ENCODE assay signal across 19 cellular contexts in the genomic region with DNA sequence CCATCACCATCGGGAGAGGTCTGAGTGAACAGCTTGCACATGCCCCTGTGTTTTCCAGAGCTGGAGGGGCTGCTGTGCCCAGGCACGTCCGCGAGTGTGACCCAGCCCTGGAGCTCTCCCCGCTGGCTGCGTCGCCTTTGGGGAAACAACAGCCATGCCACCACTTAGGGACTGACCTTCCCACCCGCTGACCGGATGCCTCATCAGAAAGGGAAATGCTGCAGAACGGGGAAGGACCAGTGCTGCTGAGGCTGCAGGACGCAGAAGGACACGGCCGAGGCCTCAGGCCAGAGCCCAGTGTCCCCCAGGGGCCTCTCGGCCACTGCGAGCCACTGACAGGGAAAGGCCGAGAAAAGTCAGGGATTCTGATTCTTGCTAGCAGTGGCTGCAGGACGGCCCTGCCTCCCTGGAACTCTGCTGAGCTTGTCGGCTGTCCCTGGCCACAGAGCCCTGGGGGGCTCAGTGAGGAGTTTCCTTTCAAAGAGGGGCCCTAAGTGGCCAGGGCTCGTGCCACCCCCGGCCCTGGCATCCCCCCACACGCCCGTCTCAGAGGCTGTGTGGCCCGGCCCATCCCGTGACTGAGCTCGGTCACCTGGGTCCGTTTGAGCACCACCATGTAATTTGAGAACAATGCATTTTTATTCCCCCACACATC.
DNase-seq lines count a peak whose midpoint lies in the region; ATAC-seq and TF ChIP-seq lines count a peak whose summit lies in the region.
"Had no signal": no experiment of that assay in that cellular context is flagged by ENCODE, and none has a peak within 500 bp of the region (broad histone marks: within the 10 kb centered on the region; RNA-seq: fewer than 3 reads in every experiment).

No MANE protein-coding gene starts in this region.

- H2BK120ac ChIP-seq in mesenchymal stem cell (ENCODE audit: low read depth, low read length), result no peak overlapping the region

- no peak overlapping the region for H3K4me3 ChIP-seq in mesenchymal stem cell (ENCODE audit: insufficient read depth in 1 of 2, low read depth in 1 of 2, low read length in 2 of 2)
- no peak overlapping the region for H3K4me3 ChIP-seq in upper lobe of right lung

- WGBS in mesenchymal stem cell, result 77% methylated on average over 20 of the region's 26 CpGs

- H3K27me3 Mint-ChIP-seq in osteocyte (ENCODE audit: unreplicated experiment), result no peaks in the 10 kb centered on the region
- H3K27me3 Mint-ChIP-seq: CD4-positive, CD25-positive, alpha-beta regulatory T cell had no signal

- no peaks in the 10 kb centered on the region for H3K36me3 Mint-ChIP-seq in osteocyte (ENCODE audit: unreplicated experiment)
- H3K36me3 Mint-ChIP-seq: CD4-positive, CD25-positive, alpha-beta regulatory T cell had no signal

- H3K36me3 ChIP-seq in mesenchymal stem cell (ENCODE audit: control insufficient read depth in 1 of 2, insufficient read depth in 2 of 2, low read depth in 1 of 2, low read length in 2 of 2) (peaks cover 0 to 20% of the 10 kb centered on the region in 2 experiments), upper lobe of right lung (no peaks in the 10 kb centered on the region)
- H3K36me3 ChIP-seq: BE2C had no signal

- no peaks in the 10 kb centered on the region for H3K4me1 Mint-ChIP-seq in osteocyte (ENCODE audit: unreplicated experiment)
- H3K4me1 Mint-ChIP-seq: CD4-positive, CD25-positive, alpha-beta regulatory T cell; IgD-negative memory B cell had no signal

- no peak overlapping the region for H2BK5ac ChIP-seq in mesenchymal stem cell (ENCODE audit: low read depth, low read length, poor library complexity, severe bottlenecking)

- no peak overlapping the region for H3K14ac ChIP-seq in mesenchymal stem cell (ENCODE audit: low read length in 2 of 2)

- no peak overlapping the region for H2BK15ac ChIP-seq in mesenchymal stem cell (ENCODE audit: low read depth, poor library complexity, severe bottlenecking)

- H3K4me3 Mint-ChIP-seq in osteocyte (ENCODE audit: unreplicated experiment), result no peak overlapping the region
- H3K4me3 Mint-ChIP-seq: CD4-positive, CD25-positive, alpha-beta regulatory T cell; H9; IgD-negative memory B cell had no signal

- no peak overlapping the region for H2BK12ac ChIP-seq in mesenchymal stem cell (ENCODE audit: low read length in 2 of 2)

- H3K79me1 ChIP-seq in mesenchymal stem cell (replicated peaks; ENCODE audit: low read length, poor library complexity, severe bottlenecking), result no peaks in the 10 kb centered on the region

- no peak overlapping the region for H3K18ac ChIP-seq in mesenchymal stem cell (ENCODE audit: low read depth in 1 of 2, low read length in 2 of 2)

- no peaks in the 10 kb centered on the region for H3K9me3 ChIP-seq in mesenchymal stem cell (ENCODE audit: control insufficient read depth, low read length)
- no peaks in the 10 kb centered on the region for H3K9me3 ChIP-seq in upper lobe of right lung
- H3K9me3 ChIP-seq: BE2C had no signal

- H4K8ac ChIP-seq in mesenchymal stem cell (ENCODE audit: low read length), result no peak overlapping the region

- no peak overlapping the region for H3K4me2 ChIP-seq in mesenchymal stem cell (ENCODE audit: low read length, poor library complexity, severe bottlenecking)

- H3K27ac ChIP-seq in mesenchymal stem cell (ENCODE audit: low read length, poor library complexity, severe bottlenecking) (no peak overlapping the region), upper lobe of right lung (no peak overlapping the region)
- H3K27ac ChIP-seq: HL-60 had no signal

- H3K27ac Mint-ChIP-seq in osteocyte (ENCODE audit: unreplicated experiment), result no peak overlapping the region
- H3K27ac Mint-ChIP-seq: CD4-positive, CD25-positive, alpha-beta regulatory T cell; IgD-negative memory B cell had no signal

- H3K9ac ChIP-seq in mesenchymal stem cell (ENCODE audit: low read length), result no peak overlapping the region

- ATAC-seq in left cardiac atrium, result no peak
- no peak for ATAC-seq in left ventricle myocardium superior
- no peak for ATAC-seq in upper lobe of right lung
- ATAC-seq in GM19328 (IDR thresholded peaks at IDR 0.05; ENCODE audit: unreplicated experiment), result no peak
- ATAC-seq in GM21825 (IDR thresholded peaks at IDR 0.05; ENCODE audit: unreplicated experiment), result no peak

- H3K4me1 ChIP-seq in mesenchymal stem cell (ENCODE audit: control insufficient read depth, insufficient read depth, low read depth, low read length) (no peaks in the 10 kb centered on the region), upper lobe of right lung (no peaks in the 10 kb centered on the region)
- H3K4me1 ChIP-seq: BE2C had no signal

- no peaks in the 10 kb centered on the region for H3K27me3 ChIP-seq in mesenchymal stem cell (ENCODE audit: control insufficient read depth in 1 of 2, insufficient read depth in 1 of 2, low read length in 2 of 2)
- no peaks in the 10 kb centered on the region for H3K27me3 ChIP-seq in upper lobe of right lung
- H3K27me3 ChIP-seq: BE2C had no signal

- no peak overlapping the region for H2AFZ ChIP-seq in mesenchymal stem cell (ENCODE audit: low read depth, low read length)

- no peak overlapping the region for H2AK5ac ChIP-seq in mesenchymal stem cell (ENCODE audit: low read length, severe bottlenecking)

- H4K91ac ChIP-seq in mesenchymal stem cell (ENCODE audit: low read length), result peak overlapping the region; percentile 80

- no peak overlapping the region for H3K4ac ChIP-seq in mesenchymal stem cell (ENCODE audit: low read depth in 1 of 2, low read length in 2 of 2)

- no peak for TF ChIP-seq CTCF in upper lobe of right lung (IDR thresholded peaks at IDR 0.05)
- TF ChIP-seq CTCF in osteocyte (IDR thresholded peaks at IDR 0.05), result no peak

- peaks cover 8% of the 10 kb centered on the region for H3K9me3 Mint-ChIP-seq in osteocyte (ENCODE audit: unreplicated experiment)
- H3K9me3 Mint-ChIP-seq: H9, IgD-negative memory B cell had no signal

- peak; percentile 17 for DNase-seq in left cardiac atrium
- no peak for DNase-seq in left ventricle myocardium superior
- DNase-seq in left kidney (ENCODE audit: low read depth, low spot score), result peak; percentile 58
- no peak for DNase-seq in mesenchymal stem cell
- DNase-seq in upper lobe of right lung, result peak; percentile 56
- no peak for DNase-seq in osteocyte (ENCODE audit: extremely low spot score, unreplicated experiment)
- DNase-seq: BE2C; CD4-positive, CD25-positive, alpha-beta regulatory T cell; COR-L47; GF-D8; H9; Karpas-422; NCI-H1417 treated with DMSO at 0.1 percent for 48 hours; NCI-H1930; NCI-H226 had no signal

- H3K23ac ChIP-seq in mesenchymal stem cell (ENCODE audit: low read length in 2 of 2), result no peak overlapping the region

- intact Hi-C loops in left cardiac atrium (cut with DNase I) (no loop called here), left ventricle myocardium superior (cut with micrococcal nuclease) (no loop called here), upper lobe of right lung (cut with DNase I) (no loop called here)

Comparison
In these comparisons a context has a peak if more than half of its experiments do, and no peak if none do; other contexts are left out.
1. DNase-seq: peak in left cardiac atrium (single experiment), left kidney (single experiment) and upper lobe of right lung (single experiment); none in left ventricle myocardium superior (single experiment), mesenchymal stem cell (single experiment) and osteocyte (single experiment).